Comparison of ENCODE assay signal across 19 cellular contexts in genomic region chr15:63974036-63974435, GRCh38.
DNase-seq lines count a peak whose midpoint lies in the region; ATAC-seq, FAIRE-seq and TF ChIP-seq lines count a peak whose summit lies in the region.
"Had no signal": no experiment of that assay in that cellular context is flagged by ENCODE, and none has a peak within 500 bp of the region (broad histone marks: within the 10 kb centered on the region; RNA-seq: fewer than 3 reads in every experiment).

No MANE protein-coding gene starts in this region.

- peak overlapping the region; percentile 49 for H3K27ac Mint-ChIP-seq in MCF 10A (ENCODE audit: low read depth, unreplicated experiment)
- no peak overlapping the region for H3K27ac Mint-ChIP-seq in stimulated activated memory B cell treated with anti-CD40 and anti-IgM and Interleukin-4, amounts not matched to agents 10 μg/mL and 1 μg/mL and 100 μg/mL, for 72 hours
- peak overlapping the region in 3 of 8 donors; percentile 27 to 59 (median 54) for H3K27ac Mint-ChIP-seq in CD8-positive, alpha-beta memory T cell

- no peak for FAIRE-seq in pancreas (lab: Jason Lieb, UNC)
- FAIRE-seq: D721Med had no signal

- H3K4me3 ChIP-seq in mammary epithelial cell (replicated peaks in 1 of 3; ENCODE audit: insufficient read depth in 1 of 3, low read depth in 2 of 3, low read length in 3 of 3) (no peak overlapping the region), LNCaP clone FGC (ENCODE audit: low read depth, low read length) (no peak overlapping the region), iPS-18c (ENCODE audit: insufficient read depth, low read depth, low read length) (0 out of 2 replicates have a peak overlapping the region, but pooled peaks have one; percentile 20), suprapubic skin (no peak overlapping the region), pancreas (no peak overlapping the region)
- H3K4me3 ChIP-seq in CD8-positive, alpha-beta memory T cell (ENCODE audit: low read length) = no peak overlapping the region

- H3K9me3 Mint-ChIP-seq in MCF 10A (ENCODE audit: unreplicated experiment) = no peaks in the 10 kb centered on the region
- H3K9me3 Mint-ChIP-seq in stimulated activated memory B cell treated with anti-CD40 and anti-IgM and Interleukin-4, amounts not matched to agents 10 μg/mL and 1 μg/mL and 100 μg/mL, for 72 hours = no peaks in the 10 kb centered on the region
- H3K9me3 Mint-ChIP-seq in CD8-positive, alpha-beta memory T cell = no peaks in the 10 kb centered on the region
- H3K9me3 Mint-ChIP-seq: CD4-positive, alpha-beta memory T cell had no signal

- TF ChIP-seq POLR2A in suprapubic skin (IDR thresholded peaks at IDR 0.05) = no peak

- in situ Hi-C loops in mammary epithelial cell (cut with MboI; ENCODE audit: low sequenced_read_pairs in 2 of 2) = no loop called here

- H2AFZ ChIP-seq in mammary epithelial cell (ENCODE audit: low read depth, low read length) = no peak overlapping the region

- no peak for TF ChIP-seq EP300 in suprapubic skin (IDR thresholded peaks at IDR 0.05)

- dilution Hi-C loops in mammary epithelial cell (cut with HindIII; ENCODE audit: low sequenced_read_pairs) = loop anchor here (5.0 kb wide), 1 partner anchor 38 kb away; no protein-coding TSS in a partner anchor

- DNase-seq in MCF 10A (ENCODE audit: unreplicated experiment) (no peak), mammary epithelial cell (no peak), LNCaP clone FGC (ENCODE audit: low read depth) (peak; percentile 4), suprapubic skin (ENCODE audit: low spot score in 2 of 2) (no peak), pancreas (no peak)
- DNase-seq in CD8-positive, alpha-beta memory T cell = no peak
- DNase-seq: CD4-positive, alpha-beta memory T cell; DMS79 treated with DMSO at 0.1 percent for 48 hours; MM.1S; NCI-H1092 treated with DMSO at 0.1 percent for 48 hours; NCI-H2227 treated with DMSO at 0.1 percent for 48 hours; NCI-H524 treated with DMSO at 0.1 percent for 48 hours had no signal

- H3K9me3 ChIP-seq in mammary epithelial cell (replicated peaks; ENCODE audit: insufficient read depth, low read length) (no peaks in the 10 kb centered on the region), iPS-18c (ENCODE audit: control insufficient read depth, insufficient read depth, low read length) (peaks cover 2% of the 10 kb centered on the region), suprapubic skin (no peaks in the 10 kb centered on the region), pancreas (no peaks in the 10 kb centered on the region)
- H3K9me3 ChIP-seq in CD8-positive, alpha-beta memory T cell (ENCODE audit: low read length) = no peaks in the 10 kb centered on the region

- no peak overlapping the region for H3K9ac ChIP-seq in mammary epithelial cell (ENCODE audit: insufficient read depth, low read length)
- H3K9ac ChIP-seq: KMS-11 had no signal

- no TSS peak for BruUV-seq in MCF 10A (replicated peaks; lab: Mats Ljungman, UMichigan)
- no TSS peak for BruUV-seq in mammary epithelial cell (replicated peaks; lab: Mats Ljungman, UMichigan)

- POLR2A ChIA-PET in MCF 10A (lab: Yijun Ruan, JAX) = interaction anchor here (1.0 kb wide), 1 partner anchor 9 kb away, joined by 3 read pairs; no protein-coding TSS in a partner anchor
- POLR2A ChIA-PET in CD8-positive, alpha-beta memory T cell (lab: Charles Lee) = no interaction called here

- H3K27me3 Mint-ChIP-seq in MCF 10A (ENCODE audit: insufficient read depth, unreplicated experiment) = no peaks in the 10 kb centered on the region
- no peaks in the 10 kb centered on the region for H3K27me3 Mint-ChIP-seq in stimulated activated memory B cell treated with anti-CD40 and anti-IgM and Interleukin-4, amounts not matched to agents 10 μg/mL and 1 μg/mL and 100 μg/mL, for 72 hours
- no peaks in the 10 kb centered on the region for H3K27me3 Mint-ChIP-seq in CD8-positive, alpha-beta memory T cell

- no peak overlapping the region for H3K27ac ChIP-seq in mammary epithelial cell (ENCODE audit: insufficient read depth, low read depth, low read length)
- peak overlapping the region; percentile 1 for H3K27ac ChIP-seq in suprapubic skin
- H3K27ac ChIP-seq in pancreas = no peak overlapping the region
- H3K27ac ChIP-seq in CD8-positive, alpha-beta memory T cell (ENCODE audit: low read depth, low read length) = no peak overlapping the region
- H3K27ac ChIP-seq: 22Rv1, KMS-11 had no signal

- intact Hi-C loops in MCF 10A (cut with micrococcal nuclease) (no loop called here), mammary epithelial cell (cut with micrococcal nuclease) (no loop called here), pancreas (cut with DNase I) (no loop called here)

- H3K4me1 ChIP-seq in mammary epithelial cell (ENCODE audit: insufficient read depth, low read length) = peaks cover 11% of the 10 kb centered on the region
- peaks cover 24% of the 10 kb centered on the region for H3K4me1 ChIP-seq in suprapubic skin
- peaks cover 7 to 40% (median 16%) of the 10 kb centered on the region in 3 donors for H3K4me1 ChIP-seq in pancreas
- peaks cover 26% of the 10 kb centered on the region for H3K4me1 ChIP-seq in CD8-positive, alpha-beta memory T cell (ENCODE audit: insufficient read depth, low read length)

- no peak for ATAC-seq in pancreas
- no peak for ATAC-seq in stimulated activated memory B cell treated with anti-CD40 and anti-IgM and Interleukin-4, amounts not matched to agents 10 μg/mL and 1 μg/mL and 100 μg/mL, for 72 hours
- ATAC-seq: HCT116, Panc1 had no signal

- CTCF ChIA-PET in MCF 10A (lab: Yijun Ruan, JAX) = interaction anchor here (1.0 kb wide), 1 partner anchor 165 kb away, joined by 3 read pairs; no protein-coding TSS in a partner anchor
- CTCF ChIA-PET in mammary epithelial cell (lab: Charles Lee; ENCODE audit: low non-redundant PET) = no interaction called here
- CTCF ChIA-PET in CD8-positive, alpha-beta memory T cell (lab: Charles Lee) = interaction anchor here (1.7 kb wide), 1 partner anchor 29 kb away, joined by 5 read pairs; no protein-coding TSS in a partner anchor

- H4K20me1 ChIP-seq in mammary epithelial cell (ENCODE audit: insufficient read depth, low read length) = no peaks in the 10 kb centered on the region

- H3K4me1 Mint-ChIP-seq in MCF 10A (ENCODE audit: insufficient read depth, unreplicated experiment) = peaks cover 12% of the 10 kb centered on the region
- H3K4me1 Mint-ChIP-seq in stimulated activated memory B cell treated with anti-CD40 and anti-IgM and Interleukin-4, amounts not matched to agents 10 μg/mL and 1 μg/mL and 100 μg/mL, for 72 hours = peaks cover 28% of the 10 kb centered on the region
- peaks cover 31 to 38% (median 31%) of the 10 kb centered on the region in 3 donors for H3K4me1 Mint-ChIP-seq in CD8-positive, alpha-beta memory T cell

- TF ChIP-seq CTCF in MCF 10A (IDR thresholded peaks at IDR 0.05; ENCODE audit: unreplicated experiment) (no peak), mammary epithelial cell (conservative IDR thresholded peaks at IDR 0.05 in 1 of 2, IDR thresholded peaks at IDR 0.05 in 1 of 2; ENCODE audit: extremely low read depth in 1 of 2, insufficient read depth in 1 of 2, low read depth in 1 of 2, low read length in 2 of 2) (no peak), LNCaP clone FGC (IDR thresholded peaks at IDR 0.05; ENCODE audit: control insufficient read depth, extremely low read depth, insufficient read depth) (no peak), suprapubic skin (IDR thresholded peaks at IDR 0.05) (no peak), pancreas (IDR thresholded peaks at IDR 0.05) (no peak)

- no peaks in the 10 kb centered on the region for H3K36me3 Mint-ChIP-seq in MCF 10A (ENCODE audit: insufficient read depth, unreplicated experiment)
- H3K36me3 Mint-ChIP-seq in stimulated activated memory B cell treated with anti-CD40 and anti-IgM and Interleukin-4, amounts not matched to agents 10 μg/mL and 1 μg/mL and 100 μg/mL, for 72 hours = peaks cover 21% of the 10 kb centered on the region
- no peaks in the 10 kb centered on the region for H3K36me3 Mint-ChIP-seq in CD8-positive, alpha-beta memory T cell
- H3K36me3 Mint-ChIP-seq: CD4-positive, alpha-beta memory T cell had no signal

- no peak overlapping the region for H3K4me2 ChIP-seq in mammary epithelial cell (ENCODE audit: insufficient read depth, low read depth, low read length)
- H3K4me2 ChIP-seq: KMS-11 had no signal

- H3K27me3 ChIP-seq in mammary epithelial cell (ENCODE audit: insufficient read depth, low read length) = no peaks in the 10 kb centered on the region
- no peaks in the 10 kb centered on the region for H3K27me3 ChIP-seq in suprapubic skin
- H3K27me3 ChIP-seq in pancreas = no peaks in the 10 kb centered on the region
- H3K27me3 ChIP-seq in CD8-positive, alpha-beta memory T cell (ENCODE audit: insufficient read depth, low read length, poor library complexity, severe bottlenecking) = no peaks in the 10 kb centered on the region

- no peak overlapping the region for H3K4me3 Mint-ChIP-seq in MCF 10A (ENCODE audit: unreplicated experiment)
- no peak overlapping the region for H3K4me3 Mint-ChIP-seq in stimulated activated memory B cell treated with anti-CD40 and anti-IgM and Interleukin-4, amounts not matched to agents 10 μg/mL and 1 μg/mL and 100 μg/mL, for 72 hours
- no peak overlapping the region for H3K4me3 Mint-ChIP-seq in CD8-positive, alpha-beta memory T cell
- H3K4me3 Mint-ChIP-seq: CD4-positive, alpha-beta memory T cell had no signal

- H3K79me2 ChIP-seq in mammary epithelial cell (ENCODE audit: insufficient read depth, low read length) = no peaks in the 10 kb centered on the region

- H3K36me3 ChIP-seq in mammary epithelial cell (ENCODE audit: insufficient read depth, low read length) (no peaks in the 10 kb centered on the region), suprapubic skin (no peaks in the 10 kb centered on the region), pancreas (no peaks in the 10 kb centered on the region)
- no peaks in the 10 kb centered on the region for H3K36me3 ChIP-seq in CD8-positive, alpha-beta memory T cell (ENCODE audit: insufficient read depth, low read length)
